In genomic region chr13:83882626-83882959, GRCh38 we compare ENCODE assay signal across 2 cellular contexts.
TF ChIP-seq lines count a peak whose summit lies in the region.

No MANE protein-coding gene starts in this region.

TF ChIP-seq in H1, 55 proteins besides CTCF, POLR2A, EP300 and RAD21:
- TF ChIP-seq KDM5A (IDR thresholded peaks at IDR 0.05; ENCODE audit: low read length) (no peak), KDM1A (IDR thresholded peaks at IDR 0.05; ENCODE audit: borderline replicate concordance, low read length) (no peak), HDAC6 (IDR thresholded peaks at IDR 0.05; ENCODE audit: low read depth, low read length) (no peak), JUND (IDR thresholded peaks at IDR 0.05; ENCODE audit: low read length) (no peak), SIX5 (IDR thresholded peaks at IDR 0.05; ENCODE audit: low read depth, low read length) (no peak)

TF ChIP-seq in neural cell, 6 proteins besides CTCF, POLR2A, EP300 and RAD21:
- no peak for TF ChIP-seq MXI1 (conservative IDR thresholded peaks at IDR 0.05; ENCODE audit: poor library complexity, severe bottlenecking)
- TF ChIP-seq SMC3 (conservative IDR thresholded peaks at IDR 0.05; ENCODE audit: poor library complexity): no peak
TF ChIP-seq in neural cell: peak in this region for 0.
